ENCODE assay signal across 29 cellular contexts in genomic region chr17:37720989-37721388, GRCh38. TPM values are rescaled to one million over a fixed set of nuclear protein-coding genes. Genes with fewer than 3 reads are reported as not detected.
DNase-seq lines count a peak whose midpoint lies in the region; ATAC-seq and TF ChIP-seq lines count a peak whose summit lies in the region.
"Had no signal": no experiment of that assay in that cellular context is flagged by ENCODE, and none has a peak within 500 bp of the region (broad histone marks: within the 10 kb centered on the region; RNA-seq: fewer than 3 reads in every experiment).

No MANE protein-coding gene starts in this region.

- H3K27ac ChIP-seq in body of pancreas (peak overlapping the region in 3 of 4 donors; percentile 20 to 91 (median 23)), mucosa of rectum (ENCODE audit: low read depth in 2 of 2, low read length in 2 of 2) (peak overlapping the region; percentile 75 to 80), transverse colon (peak overlapping the region; percentile 78 to 84 (median 79)), tibial artery (no peak overlapping the region), SJCRH30 (no peak overlapping the region)

- DNase-seq in MG63 (peak; percentile 76), body of pancreas (no peak), transverse colon (peak; percentile 73), tibial artery (no peak), SK-N-DZ (ENCODE audit: low spot score) (no peak), SJCRH30 (no peak)
- DNase-seq: AML-193; C1 segment of cervical spinal cord; CD8-positive, alpha-beta T cell; DMS 273 treated with DMSO at 0.1 percent for 48 hours; DMS79; EL; GF-D8; Karpas-422; MV-4-11; NCI-H2029; NCI-H446; NCI-H524 treated with DMSO at 0.1 percent for 48 hours; SHP77 treated with DMSO at 0.1 percent for 48 hours; SK-N-SH; SW 1271 had no signal

- no peak overlapping the region for H3K9ac ChIP-seq in mucosa of rectum (ENCODE audit: low read depth in 1 of 2, low read length in 2 of 2)
- H3K9ac ChIP-seq: SK-N-SH had no signal

- H3K9me3 ChIP-seq in MG63 (no peaks in the 10 kb centered on the region), body of pancreas (no peaks in the 10 kb centered on the region), mucosa of rectum (ENCODE audit: control insufficient read depth in 2 of 2, low read length in 2 of 2) (no peaks in the 10 kb centered on the region), transverse colon (no peaks in the 10 kb centered on the region), tibial artery (no peaks in the 10 kb centered on the region), SJCRH30 (replicated peaks) (no peaks in the 10 kb centered on the region)
- H3K9me3 ChIP-seq: Caco-2, SK-N-SH had no signal

- no peak for TF ChIP-seq CTCF in body of pancreas (IDR thresholded peaks at IDR 0.05)
- no peak for TF ChIP-seq CTCF in transverse colon (IDR thresholded peaks at IDR 0.05)
- TF ChIP-seq CTCF in tibial artery (IDR thresholded peaks at IDR 0.05) = no peak

- intact Hi-C loops in body of pancreas (cut with DNase I) (no loop called here), transverse colon (cut with DNase I; ENCODE audit: low total_unique reads) (no loop called here), tibial artery (cut with DNase I; ENCODE audit: low total_unique reads) (no loop called here)

- H3K27me3 ChIP-seq in MG63 (no peaks in the 10 kb centered on the region), body of pancreas (no peaks in the 10 kb centered on the region), mucosa of rectum (ENCODE audit: control insufficient read depth in 2 of 2, insufficient read depth in 2 of 2, low read length in 2 of 2) (no peaks in the 10 kb centered on the region), transverse colon (peaks cover 7% of the 10 kb centered on the region), tibial artery (peaks cover 0 to 30% of the 10 kb centered on the region in 2 donors), SJCRH30 (no peaks in the 10 kb centered on the region)

- no peaks in the 10 kb centered on the region for H3K36me3 ChIP-seq in MG63
- peaks cover 0 to 3% of the 10 kb centered on the region in 2 donors for H3K36me3 ChIP-seq in body of pancreas (replicated peaks in 1 of 2; ENCODE audit: insufficient read depth in 1 of 2, low read depth in 2 of 2)
- peaks cover 3 to 17% of the 10 kb centered on the region in 2 donors for H3K36me3 ChIP-seq in mucosa of rectum (ENCODE audit: control insufficient read depth in 2 of 2, insufficient read depth in 2 of 2, low read length in 2 of 2)
- H3K36me3 ChIP-seq in transverse colon = no peaks in the 10 kb centered on the region
- no peaks in the 10 kb centered on the region for H3K36me3 ChIP-seq in tibial artery
- no peaks in the 10 kb centered on the region for H3K36me3 ChIP-seq in SJCRH30

- 47 to 61% methylated on average over 4 of the region's 4 CpGs for WGBS in body of pancreas, 2 donors
- WGBS in transverse colon (ENCODE audit: low coverage in 1 of 2), 2 donors = 30 to 67% methylated on average over 2 to 4 of the region's 4 CpGs

- H3K4me3 ChIP-seq in MG63 = no peak overlapping the region
- no peak overlapping the region for H3K4me3 ChIP-seq in body of pancreas
- peak overlapping the region; percentile 28 to 31 for H3K4me3 ChIP-seq in mucosa of rectum (ENCODE audit: low read length in 2 of 2)
- no peak overlapping the region for H3K4me3 ChIP-seq in transverse colon
- no peak overlapping the region for H3K4me3 ChIP-seq in tibial artery
- H3K4me3 ChIP-seq in SJCRH30 = no peak overlapping the region
- H3K4me3 ChIP-seq: A549 had no signal

- peak; percentile 23 for TF ChIP-seq EP300 in transverse colon (IDR thresholded peaks at IDR 0.05; ENCODE audit: low read depth)

- H3K4me1 ChIP-seq in body of pancreas (peaks cover 67% of the 10 kb centered on the region), mucosa of rectum (ENCODE audit: control insufficient read depth in 2 of 2, insufficient read depth in 2 of 2, low read length in 2 of 2) (peaks cover 62 to 74% of the 10 kb centered on the region in 2 donors), transverse colon (peaks cover 9 to 81% (median 52%) of the 10 kb centered on the region in 4 donors), tibial artery (peaks cover 0 to 15% (median 6%) of the 10 kb centered on the region in 4 donors), SJCRH30 (no peaks in the 10 kb centered on the region)

- in situ Hi-C loops in transverse colon (cut with MboI; ENCODE audit: low pct_ligation_motif_present in 1 of 4, low pct_unique_long_range_greater_than_20kb in 1 of 4, low sequenced_read_pairs in 3 of 4) = no loop called here

- no peak for TF ChIP-seq POLR2A in body of pancreas (IDR thresholded peaks at IDR 0.05)
- peak; percentile 30 for TF ChIP-seq POLR2A in transverse colon (IDR thresholded peaks at IDR 0.05)

- no peak for ATAC-seq in body of pancreas
- ATAC-seq: A549; CD8-positive, alpha-beta T cell; HepG2; Panc1 had no signal

RNA-seq across cellular contexts. Expression of gene HNF1B, which starts 23.9 kb away (rescaled TPM):
- total RNA-seq in MG63 (2014; rRNA removed; shearing (Covaris generic); ENCODE audit: low replicate concordance) = not detected in 2 replicates
- total RNA-seq in body of pancreas = 10 to 100 TPM; 22.3 to 37.6 TPM
- 10 to 100 TPM; 22.7 to 35.2 (median 24.9) TPM for total RNA-seq in transverse colon
- not detected in 2 replicates for polyA plus RNA-seq in SK-N-DZ (2014; cell fraction: cytosol; rRNA removed)
- not detected in 2 replicates for polyA plus RNA-seq in SK-N-DZ (2014; cell fraction: nucleus; rRNA removed)
- not detected in 2 replicates for total RNA-seq in SJCRH30 (2014; rRNA removed; shearing (Covaris generic))
- total RNA-seq: CD8-positive, alpha-beta T cell; HT1080; M059J; OCI-LY7 had no signal
- polyA plus RNA-seq: SK-N-SH had no signal

Comparison
In these comparisons a context has a peak if more than half of its experiments do, and no peak if none do; other contexts are left out.
1. DNase-seq: peak in MG63 (single experiment) and transverse colon (single experiment); none in body of pancreas (0 of 4), tibial artery (0 of 2), SK-N-DZ (single experiment) and SJCRH30 (0 of 2).
2. H3K4me3 ChIP-seq: peak in mucosa of rectum (2 of 2); none in MG63 (single experiment), body of pancreas (0 of 2), transverse colon (0 of 4), tibial artery (0 of 2) and SJCRH30 (single experiment).
3. H3K27ac ChIP-seq: peak in body of pancreas (3 of 4), mucosa of rectum (2 of 2) and transverse colon (4 of 4); none in tibial artery (0 of 2) and SJCRH30 (single experiment).
4. RNA of gene HNF1B, which starts 23.9 kb away (total RNA-seq): 22.3 to 37.6 TPM in body of pancreas and 22.7 to 35.2 TPM in transverse colon; not detected in MG63 and not detected in SJCRH30; every median in the first group is over 10 times any median in the second.